15 cellular contexts compared by ENCODE assay signal in genomic region chr13:62302341-62302740, GRCh38.
DNase-seq lines count a peak whose midpoint lies in the region; ATAC-seq, FAIRE-seq and TF ChIP-seq lines count a peak whose summit lies in the region.
"Had no signal": no experiment of that assay in that cellular context is flagged by ENCODE, and none has a peak within 500 bp of the region (broad histone marks: within the 10 kb centered on the region; RNA-seq: fewer than 3 reads in every experiment).

No MANE protein-coding gene starts in this region.

- H3K36me3 ChIP-seq in HEK293 (ENCODE audit: control insufficient read depth in 2 of 2, insufficient read depth in 1 of 2, low read length in 2 of 2) (no peaks in the 10 kb centered on the region), RWPE2 (ENCODE audit: low read depth) (no peaks in the 10 kb centered on the region), mesenchymal stem cell (ENCODE audit: control insufficient read depth in 1 of 2, insufficient read depth in 2 of 2, low read depth in 1 of 2, low read length in 2 of 2) (no peaks in the 10 kb centered on the region), pancreas (no peaks in the 10 kb centered on the region)
- H3K36me3 ChIP-seq: BLaER1, HAP-1 had no signal

- H3K14ac ChIP-seq in mesenchymal stem cell (ENCODE audit: low read length in 2 of 2), result no peak overlapping the region

- H2BK12ac ChIP-seq in mesenchymal stem cell (ENCODE audit: low read length in 2 of 2), result no peak overlapping the region

- H3K79me1 ChIP-seq in mesenchymal stem cell (replicated peaks; ENCODE audit: low read length, poor library complexity, severe bottlenecking), result no peaks in the 10 kb centered on the region

- no peak for DNase-seq in RWPE2 (ENCODE audit: low spot score)
- peak; percentile 8 for DNase-seq in choroid plexus epithelial cell (ENCODE audit: low read depth)
- DNase-seq in mesenchymal stem cell, result peak; percentile 12
- DNase-seq in cortex of kidney (lab: John Stamatoyannopoulos, UW), result no peak
- DNase-seq in hippocampal formation (lab: John Stamatoyannopoulos, UW), result no peak
- no peak for DNase-seq in pancreas
- DNase-seq: 8988T; Calu3; CD4-positive, alpha-beta memory T cell; DMS79 treated with DMSO at 0.1 percent for 48 hours; GM23248 had no signal

- no peak overlapping the region for H3K23ac ChIP-seq in mesenchymal stem cell (ENCODE audit: low read length in 2 of 2)

- intact Hi-C loops in pancreas (cut with DNase I), result no loop called here

- CTCF ChIA-PET in HEK293 (lab: Yijun Ruan, JAX), result no interaction called here

- no peak for FAIRE-seq in pancreas (lab: Jason Lieb, UNC)
- FAIRE-seq: GM12878 had no signal

- H3K27ac ChIP-seq in HEK293 (ENCODE audit: extremely low read depth, low read depth, low read length) (no peak overlapping the region), RWPE2 (ENCODE audit: poor library complexity, severe bottlenecking) (no peak overlapping the region), mesenchymal stem cell (ENCODE audit: low read length, poor library complexity, severe bottlenecking) (no peak overlapping the region), pancreas (no peak overlapping the region)
- H3K27ac ChIP-seq: BLaER1, GM23248 had no signal

- H2AK5ac ChIP-seq in mesenchymal stem cell (ENCODE audit: low read length, severe bottlenecking), result no peak overlapping the region

- no peak overlapping the region for H2BK15ac ChIP-seq in mesenchymal stem cell (ENCODE audit: low read depth, poor library complexity, severe bottlenecking)

- no peak overlapping the region for H3K4ac ChIP-seq in mesenchymal stem cell (ENCODE audit: low read depth in 1 of 2, low read length in 2 of 2)

- H2BK5ac ChIP-seq in mesenchymal stem cell (ENCODE audit: low read depth, low read length, poor library complexity, severe bottlenecking), result no peak overlapping the region

- H4K8ac ChIP-seq in mesenchymal stem cell (ENCODE audit: low read length), result no peak overlapping the region

- H3K18ac ChIP-seq in mesenchymal stem cell (ENCODE audit: low read depth in 1 of 2, low read length in 2 of 2), result no peak overlapping the region

- H3K4me1 ChIP-seq in HEK293 (ENCODE audit: control insufficient read depth, insufficient read depth, low read length) (no peaks in the 10 kb centered on the region), RWPE2 (ENCODE audit: insufficient read depth, poor library complexity, severe bottlenecking) (no peaks in the 10 kb centered on the region), mesenchymal stem cell (ENCODE audit: control insufficient read depth, insufficient read depth, low read depth, low read length) (no peaks in the 10 kb centered on the region), pancreas (no peaks in the 10 kb centered on the region)

- POLR2A ChIA-PET in HEK293 (lab: Yijun Ruan, JAX), result no interaction called here

- no peak for TF ChIP-seq CTCF in HEK293 (tag by site-specific recombination; IDR thresholded peaks at IDR 0.05)
- no peak for TF ChIP-seq CTCF in RWPE2 (IDR thresholded peaks at IDR 0.05; ENCODE audit: poor library complexity, severe bottlenecking)
- no peak for TF ChIP-seq CTCF in choroid plexus epithelial cell (conservative IDR thresholded peaks at IDR 0.05; ENCODE audit: low read depth, low read length)
- no peak for TF ChIP-seq CTCF in pancreas (IDR thresholded peaks at IDR 0.05)

- H4K91ac ChIP-seq in mesenchymal stem cell (ENCODE audit: low read length), result no peak overlapping the region

- H3K27me3 ChIP-seq in RWPE2 (ENCODE audit: insufficient read depth, poor library complexity, severe bottlenecking) (peaks cover 3% of the 10 kb centered on the region), mesenchymal stem cell (ENCODE audit: control insufficient read depth in 1 of 2, insufficient read depth in 1 of 2, low read length in 2 of 2) (no peaks in the 10 kb centered on the region), pancreas (no peaks in the 10 kb centered on the region)
- H3K27me3 ChIP-seq: BLaER1 had no signal

- H2AFZ ChIP-seq in mesenchymal stem cell (ENCODE audit: low read depth, low read length), result no peak overlapping the region
- H2AFZ ChIP-seq: GM23248 had no signal

- no peak overlapping the region for H3K4me2 ChIP-seq in mesenchymal stem cell (ENCODE audit: low read length, poor library complexity, severe bottlenecking)
- H3K4me2 ChIP-seq: BLaER1 had no signal

- ATAC-seq in RWPE2 (ENCODE audit: low read depth) (peak; percentile 50; the same call in 1 of the 3 replicates), pancreas (no peak)
- ATAC-seq: GM12878 had no signal

- H3K4me3 ChIP-seq in HEK293 (ENCODE audit: low read depth, low read length) (no peak overlapping the region), RWPE2 (ENCODE audit: severe bottlenecking) (no peak overlapping the region), choroid plexus epithelial cell (ENCODE audit: low read depth, low read length) (no peak overlapping the region), mesenchymal stem cell (ENCODE audit: insufficient read depth in 1 of 2, low read depth in 1 of 2, low read length in 2 of 2) (no peak overlapping the region), pancreas (no peak overlapping the region)
- H3K4me3 ChIP-seq: BLaER1, GM12878, GM23248, HAP-1 had no signal

- no peaks in the 10 kb centered on the region for H3K9me3 ChIP-seq in HEK293 (ENCODE audit: control insufficient read depth, insufficient read depth, low read depth, low read length)
- H3K9me3 ChIP-seq in RWPE2 (ENCODE audit: severe bottlenecking), result no peaks in the 10 kb centered on the region
- no peaks in the 10 kb centered on the region for H3K9me3 ChIP-seq in mesenchymal stem cell (ENCODE audit: control insufficient read depth, low read length)
- H3K9me3 ChIP-seq in pancreas, result no peaks in the 10 kb centered on the region
- H3K9me3 ChIP-seq: HAP-1 had no signal

- H2BK120ac ChIP-seq in mesenchymal stem cell (ENCODE audit: low read depth, low read length), result no peak overlapping the region

- H3K9ac ChIP-seq in mesenchymal stem cell (ENCODE audit: low read length), result no peak overlapping the region
- H3K9ac ChIP-seq: BLaER1, GM23248 had no signal

- WGBS in mesenchymal stem cell, result 0% methylated on average over 1 of the region's 2 CpGs
- WGBS in pancreas, 2 donors, result 54 to 70% methylated on average over 2 of the region's 2 CpGs

TF ChIP-seq in HEK293, 187 proteins besides CTCF, POLR2A, EP300 and RAD21:
- TF ChIP-seq ZBTB49 (tag by site-specific recombination; IDR thresholded peaks at IDR 0.05; ENCODE audit: low read depth), result no peak
- no peak for TF ChIP-seq FEZF1 (tag by site-specific recombination; IDR thresholded peaks at IDR 0.05)
- TF ChIP-seq ZNF184 (tag by site-specific recombination; IDR thresholded peaks at IDR 0.05), result no peak
- TF ChIP-seq ZNF223 (tag by site-specific recombination; IDR thresholded peaks at IDR 0.05), result no peak
- TF ChIP-seq ZNF26 (tag by site-specific recombination; IDR thresholded peaks at IDR 0.05), result no peak
- no peak for TF ChIP-seq ZNF292 (tag by site-specific recombination; IDR thresholded peaks at IDR 0.05; ENCODE audit: borderline replicate concordance, low read depth)
- peak; percentile 20 for TF ChIP-seq SETDB1 (IDR thresholded peaks at IDR 0.05; ENCODE audit: insufficient read length, low read length)
- TF ChIP-seq ZBTB26 (tag by site-specific recombination; optimal IDR thresholded peaks at IDR 0.05), result no peak
- TF ChIP-seq ZNF169 (tag by site-specific recombination; IDR thresholded peaks at IDR 0.05), result no peak
- TF ChIP-seq ZNF404 (tag by site-specific recombination; IDR thresholded peaks at IDR 0.05), result no peak
- TF ChIP-seq ZNF561 (tag by site-specific recombination; IDR thresholded peaks at IDR 0.05; ENCODE audit: borderline replicate concordance), result no peak
- TF ChIP-seq TRIM28 (IDR thresholded peaks at IDR 0.05; ENCODE audit: borderline replicate concordance, low read length), result 0 out of 2 replicates have a peak, but pooled peaks have one; percentile 27

Comparison
In these comparisons a context has a peak if more than half of its experiments do, and no peak if none do; other contexts are left out.
1. DNase-seq: peak in choroid plexus epithelial cell (single experiment) and mesenchymal stem cell (single experiment); none in RWPE2 (single experiment), cortex of kidney (single experiment), hippocampal formation (0 of 2) and pancreas (0 of 6).